In the genomic region with DNA sequence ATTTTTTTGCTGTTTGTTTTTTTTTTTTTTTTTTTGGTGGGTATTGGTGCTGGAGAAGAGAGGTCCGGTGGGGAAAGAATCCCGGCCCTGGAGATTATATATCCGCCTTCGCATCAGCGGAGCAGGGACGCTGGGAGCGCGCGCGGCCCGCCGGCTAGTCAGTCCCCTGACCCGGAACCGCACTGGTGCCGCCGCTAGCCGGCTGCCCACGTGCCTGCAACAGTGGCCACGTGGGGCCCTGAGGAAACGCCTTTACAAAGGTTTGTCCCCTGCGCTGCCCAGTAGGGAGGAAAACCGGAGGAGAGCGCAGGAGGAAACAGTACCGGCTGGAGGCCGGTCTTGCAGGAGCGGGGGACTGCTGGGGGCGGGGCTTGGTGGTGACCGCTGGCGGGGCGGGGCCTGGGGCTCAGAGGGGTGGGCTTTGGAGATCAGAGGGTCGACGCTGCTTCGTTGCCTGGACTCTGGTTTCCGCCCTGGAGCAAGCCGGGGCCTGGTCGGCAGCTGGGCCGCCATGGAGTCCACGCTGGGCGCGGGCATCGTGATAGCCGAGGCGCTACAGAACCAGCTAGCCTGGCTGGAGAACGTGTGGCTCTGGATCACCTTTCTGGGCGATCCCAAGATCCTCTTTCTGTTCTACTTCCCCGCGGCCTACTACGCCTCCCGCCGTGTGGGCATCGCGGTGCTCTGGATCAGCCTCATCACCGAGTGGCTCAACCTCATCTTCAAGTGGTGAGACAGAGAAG, we compare ENCODE assay signal across 8 cellular contexts. TPM values are rescaled to one million over a fixed set of nuclear protein-coding genes. Genes with fewer than 3 reads are reported as not detected.
DNase-seq lines count a peak whose midpoint lies in the region; ATAC-seq and TF ChIP-seq lines count a peak whose summit lies in the region.

A gene with protein sequence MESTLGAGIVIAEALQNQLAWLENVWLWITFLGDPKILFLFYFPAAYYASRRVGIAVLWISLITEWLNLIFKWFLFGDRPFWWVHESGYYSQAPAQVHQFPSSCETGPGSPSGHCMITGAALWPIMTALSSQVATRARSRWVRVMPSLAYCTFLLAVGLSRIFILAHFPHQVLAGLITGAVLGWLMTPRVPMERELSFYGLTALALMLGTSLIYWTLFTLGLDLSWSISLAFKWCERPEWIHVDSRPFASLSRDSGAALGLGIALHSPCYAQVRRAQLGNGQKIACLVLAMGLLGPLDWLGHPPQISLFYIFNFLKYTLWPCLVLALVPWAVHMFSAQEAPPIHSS (plus strand): TSS at position 281 of the 743 bp plus-strand sequence. CDS start 231 bp downstream, at position 512.

- H3K27me3 ChIP-seq in duodenal mucosa (ENCODE audit: control insufficient read depth in 1 of 2, insufficient read depth in 2 of 2, low read length in 2 of 2) = no peaks in the 10 kb centered on the region

- peaks cover 13 to 15% of the 10 kb centered on the region in 2 donors for H3K36me3 ChIP-seq in duodenal mucosa (ENCODE audit: control insufficient read depth in 1 of 2, insufficient read depth in 2 of 2, low read length in 2 of 2)

- peak; percentile 56 for ATAC-seq in GM19328 (IDR thresholded peaks at IDR 0.05; ENCODE audit: unreplicated experiment)
- ATAC-seq in HG03521 (IDR thresholded peaks at IDR 0.05; ENCODE audit: unreplicated experiment) = peak; percentile 69

- TF ChIP-seq CTCF in lower leg skin (IDR thresholded peaks at IDR 0.05) = no peak

- TF ChIP-seq POLR2A in lower leg skin (IDR thresholded peaks at IDR 0.05) = no peak

- H3K27ac ChIP-seq in duodenal mucosa (ENCODE audit: low read depth, low read length) = peak within 1 kb of the TSS; percentile 87

- intact Hi-C loops in lower leg skin (cut with DNase I; ENCODE audit: low total_unique reads) = no loop called here

- H3K9ac ChIP-seq in duodenal mucosa (ENCODE audit: low read depth in 1 of 2, low read length in 2 of 2) = peak within 1 kb of the TSS; percentile 76 to 84

- peaks cover 21 to 34% of the 10 kb centered on the region in 2 donors for H3K4me1 ChIP-seq in duodenal mucosa (ENCODE audit: control insufficient read depth in 1 of 2, insufficient read depth in 2 of 2, low read length in 2 of 2)

- DNase-seq in C1 segment of cervical spinal cord (lab: John Stamatoyannopoulos, UW) = peak; percentile 66 to 96 (median 93)
- peak; percentile 88 for DNase-seq in NCI-H748 treated with DMSO at 0.1 percent for 48 hours (lab: John Stamatoyannopoulos, UW)
- peak; percentile 90 to 93 for DNase-seq in activated CD4-positive, alpha-beta T cell treated with anti-CD3 and anti-CD28 coated beads, Interleukin-2, amount 50 U/mL, for 48 hours
- DNase-seq in lower leg skin (ENCODE audit: low spot score in 2 of 2) = peak; percentile 93 to 98
- peak; percentile 83 to 87 for DNase-seq in stimulated activated CD4-positive, alpha-beta T cell treated with anti-CD3 and anti-CD28 coated beads, Interleukin-4, amount 100 ng/mL, for 48 hours (ENCODE audit: low read depth in 2 of 2)

- H3K4me3 ChIP-seq in duodenal mucosa (ENCODE audit: low read depth in 1 of 2, low read length in 2 of 2) (peak within 1 kb of the TSS; percentile 88 to 96), lower leg skin (ENCODE audit: low read depth, poor library complexity, severe bottlenecking) (peak within 1 kb of the TSS; percentile 49)

- WGBS in lower leg skin, 2 donors = 0 to 2% methylated on average over 22 to 49 of the region's 53 CpGs

- no peaks in the 10 kb centered on the region for H3K9me3 ChIP-seq in duodenal mucosa (ENCODE audit: control insufficient read depth in 1 of 2, low read length in 2 of 2)

RNA-seq across cellular contexts. Expression of the gene that starts here (rescaled TPM):
- 10 to 100 TPM; 10.9 to 14.8 (median 12.1) TPM for total RNA-seq in lower leg skin

Comparison
In these comparisons a context has a peak if more than half of its experiments do, and no peak if none do; other contexts are left out.
1. Peak in every context shown above with its lines: DNase-seq, ATAC-seq, H3K4me3 ChIP-seq and H3K27ac ChIP-seq.